Comparison of ENCODE assay signal across 20 cellular contexts in the genomic region with DNA sequence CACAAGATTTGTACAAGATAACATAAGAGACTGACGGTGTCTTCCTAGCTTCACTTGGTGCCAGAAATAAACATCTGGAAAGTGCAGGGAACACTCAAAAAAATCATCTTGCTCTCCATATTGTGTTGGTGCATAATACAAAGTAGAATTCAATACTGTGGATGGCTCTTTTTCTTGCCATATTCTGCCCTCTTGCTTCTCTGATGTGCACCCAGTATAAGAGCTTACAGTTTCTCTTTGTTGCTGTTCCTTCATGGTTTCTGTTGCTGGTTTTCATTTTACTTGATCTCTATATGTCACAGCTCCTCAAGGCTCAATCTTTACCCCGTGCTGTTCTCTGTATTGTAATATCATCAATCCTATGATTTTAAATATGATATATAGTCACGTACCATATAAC.
DNase-seq lines count a peak whose midpoint lies in the region; ATAC-seq, FAIRE-seq and TF ChIP-seq lines count a peak whose summit lies in the region.
"Had no signal": no experiment of that assay in that cellular context is flagged by ENCODE, and none has a peak within 500 bp of the region (broad histone marks: within the 10 kb centered on the region; RNA-seq: fewer than 3 reads in every experiment).

No MANE protein-coding gene starts in this region.

- FAIRE-seq in D721Med (lab: Jason Lieb, UNC), result peak; percentile 51
- FAIRE-seq: A549, G401.6, GM12891 had no signal

- CTCF ChIA-PET in Calu3 (lab: Charles Lee), result no interaction called here

- no peak overlapping the region for H3T11ph ChIP-seq in H9 (ENCODE audit: low read length)

- no peak overlapping the region for H3K18ac ChIP-seq in H9 (ENCODE audit: insufficient read length, low read depth, low read length)

- H3K79me2 ChIP-seq in H9 (ENCODE audit: insufficient read depth, low read length), result no peaks in the 10 kb centered on the region

- H3K23ac ChIP-seq in H9 (ENCODE audit: insufficient read length, low read depth, low read length), result no peak overlapping the region

- H3K27me3 Mint-ChIP-seq in Calu3 (ENCODE audit: unreplicated experiment), result no peaks in the 10 kb centered on the region
- no peaks in the 10 kb centered on the region for H3K27me3 Mint-ChIP-seq in H9 (ENCODE audit: low read depth)
- H3K27me3 Mint-ChIP-seq: B cell; CD4-positive, alpha-beta T cell had no signal

- no peak overlapping the region for H4K5ac ChIP-seq in H9 (ENCODE audit: insufficient read length, low read depth, low read length)

- no peak overlapping the region for H2AK5ac ChIP-seq in H9 (ENCODE audit: insufficient read length, low read length)

- H3K9me3 ChIP-seq in H9 (ENCODE audit: control insufficient read depth, low read depth, low read length), result no peaks in the 10 kb centered on the region
- H3K9me3 ChIP-seq: A549; BLaER1 treated with 17β-estradiol and CSF1 and Interleukin-3, amounts not matched to agents 10 nM and 100 nM; Caco-2 had no signal

- H2BK5ac ChIP-seq in H9 (ENCODE audit: insufficient read length, low read length), result no peak overlapping the region

- no peak overlapping the region for H2BK15ac ChIP-seq in H9 (ENCODE audit: low read depth, low read length)

- no peak overlapping the region for H3K14ac ChIP-seq in H9 (ENCODE audit: insufficient read depth, low read length)

- no peak overlapping the region for H3K27ac Mint-ChIP-seq in Calu3 (ENCODE audit: unreplicated experiment)
- H3K27ac Mint-ChIP-seq in H9, result no peak overlapping the region
- H3K27ac Mint-ChIP-seq: B cell; CD4-positive, alpha-beta T cell; CD8-positive, alpha-beta T cell had no signal

- no peak overlapping the region for H3K4me3 Mint-ChIP-seq in Calu3 (ENCODE audit: low read depth, unreplicated experiment)
- no peak overlapping the region for H3K4me3 Mint-ChIP-seq in H9
- H3K4me3 Mint-ChIP-seq: B cell; CD4-positive, alpha-beta T cell; CD8-positive, alpha-beta T cell had no signal

- H2BK12ac ChIP-seq in H9 (ENCODE audit: insufficient read length, low read depth, low read length), result no peak overlapping the region

- no peaks in the 10 kb centered on the region for H3K27me3 ChIP-seq in H9 (ENCODE audit: insufficient read depth, low read length)
- H3K27me3 ChIP-seq: BLaER1 treated with 17β-estradiol and CSF1 and Interleukin-3, amounts not matched to agents 10 nM and 100 nM had no signal

- DNase-seq in D721Med (ENCODE audit: insufficient read length, low spot score), result no peak
- DNase-seq in globus pallidus (ENCODE audit: low spot score), result peak; percentile 25
- peak; percentile 22 for DNase-seq in midbrain (lab: John Stamatoyannopoulos, UW)
- DNase-seq in superior temporal gyrus (ENCODE audit: extremely low spot score), result peak; percentile 40
- DNase-seq in Calu3, result no peak
- no peak for DNase-seq in H9
- DNase-seq: AML-193; Caco-2; CD4-positive, alpha-beta T cell; CD8-positive, alpha-beta T cell; DMS79 treated with DMSO at 0.1 percent for 48 hours; GF-D8 had no signal

- H3K36me3 Mint-ChIP-seq in Calu3 (ENCODE audit: insufficient read depth, unreplicated experiment) (no peaks in the 10 kb centered on the region), H9 (ENCODE audit: insufficient read depth in 1 of 3, low read depth in 3 of 3) (no peaks in the 10 kb centered on the region)
- H3K36me3 Mint-ChIP-seq: CD8-positive, alpha-beta T cell had no signal

- intact Hi-C loops in Calu3 (cut with micrococcal nuclease; ENCODE audit: unreplicated experiment), result no loop called here

- no peak overlapping the region for H3K56ac ChIP-seq in H9 (ENCODE audit: insufficient read length, low read depth, low read length)

- no peak overlapping the region for H2AFZ ChIP-seq in H9 (ENCODE audit: low read length)

- H3K4me1 Mint-ChIP-seq in Calu3 (ENCODE audit: low read depth, unreplicated experiment) (no peaks in the 10 kb centered on the region), H9 (no peaks in the 10 kb centered on the region)
- H3K4me1 Mint-ChIP-seq: B cell had no signal

- no peaks in the 10 kb centered on the region for H3K4me1 ChIP-seq in H9 (ENCODE audit: insufficient read depth, low read length)
- H3K4me1 ChIP-seq: A549; BLaER1 treated with 17β-estradiol and CSF1 and Interleukin-3, amounts not matched to agents 10 nM and 100 nM; Caco-2 had no signal

- H4K20me1 ChIP-seq in H9 (ENCODE audit: control insufficient read depth, insufficient read depth, insufficient read length), result no peaks in the 10 kb centered on the region
- H4K20me1 ChIP-seq: BLaER1 treated with 17β-estradiol and CSF1 and Interleukin-3, amounts not matched to agents 10 nM and 100 nM had no signal

- H3K23me2 ChIP-seq in H9 (ENCODE audit: insufficient read length, low read depth, low read length, poor library complexity, severe bottlenecking), result no peaks in the 10 kb centered on the region

- ATAC-seq in GM18867 (IDR thresholded peaks at IDR 0.05; ENCODE audit: unreplicated experiment), result no peak
- ATAC-seq: A549; CD8-positive, alpha-beta T cell had no signal

- no peak for TF ChIP-seq CTCF in D721Med (IDR thresholded peaks at IDR 0.05; ENCODE audit: insufficient read depth, missing control alignments)
- TF ChIP-seq CTCF in Calu3 (IDR thresholded peaks at IDR 0.05; ENCODE audit: unreplicated experiment), result no peak
- no peak for TF ChIP-seq CTCF in H9 (conservative IDR thresholded peaks at IDR 0.05)

- no peak overlapping the region for H3K4ac ChIP-seq in H9 (ENCODE audit: low read depth, low read length)

- no peak overlapping the region for H4K91ac ChIP-seq in H9 (ENCODE audit: insufficient read length, low read depth, low read length)

- no peak overlapping the region for H3K9ac ChIP-seq in H9 (ENCODE audit: extremely low read depth, insufficient read length, low read length)
- H3K9ac ChIP-seq: BLaER1 treated with 17β-estradiol and CSF1 and Interleukin-3, amounts not matched to agents 10 nM and 100 nM had no signal

- no peaks in the 10 kb centered on the region for H3K79me1 ChIP-seq in H9 (ENCODE audit: insufficient read depth, low read depth, low read length, poor library complexity, severe bottlenecking)

- WGBS in H9 (ENCODE audit: extremely low coverage, insufficient read length, low lambda C conversion rate), result no CpG with 5 or more reads among the region's 3 CpGs

- H2BK120ac ChIP-seq in H9 (ENCODE audit: low read depth, low read length, poor library complexity, severe bottlenecking), result no peak overlapping the region

- no TSS peak for BruUV-seq in Calu3 (replicated peaks; lab: Mats Ljungman, UMichigan)

- no peak overlapping the region for H2BK20ac ChIP-seq in H9 (ENCODE audit: low read depth, low read length, poor library complexity, severe bottlenecking)

- H3K9me3 Mint-ChIP-seq in Calu3 (ENCODE audit: low read depth, unreplicated experiment) (no peaks in the 10 kb centered on the region), H9 (no peaks in the 10 kb centered on the region; a peak in 1 of 5 replicates)

- no peak overlapping the region for H3K4me2 ChIP-seq in H9 (ENCODE audit: insufficient read depth, insufficient read length, low read length)
- H3K4me2 ChIP-seq: A549; BLaER1 treated with 17β-estradiol and CSF1 and Interleukin-3, amounts not matched to agents 10 nM and 100 nM had no signal

- H4K8ac ChIP-seq in H9 (replicated peaks; ENCODE audit: insufficient read length, low read depth, low read length), result no peak overlapping the region

- H3K27ac ChIP-seq in H9 (ENCODE audit: insufficient read length, low read depth, low read length), result no peak overlapping the region
- H3K27ac ChIP-seq: 22Rv1; A549; BLaER1 treated with 17β-estradiol and CSF1 and Interleukin-3, amounts not matched to agents 10 nM and 100 nM; C4-2B had no signal

Comparison
In these comparisons a context has a peak if more than half of its experiments do, and no peak if none do; other contexts are left out.
1. DNase-seq: peak in globus pallidus (single experiment), midbrain (single experiment) and superior temporal gyrus (single experiment); none in D721Med (single experiment), Calu3 (single experiment) and H9 (single experiment).